ENCODE assay signal across 8 cellular contexts in the genomic region with DNA sequence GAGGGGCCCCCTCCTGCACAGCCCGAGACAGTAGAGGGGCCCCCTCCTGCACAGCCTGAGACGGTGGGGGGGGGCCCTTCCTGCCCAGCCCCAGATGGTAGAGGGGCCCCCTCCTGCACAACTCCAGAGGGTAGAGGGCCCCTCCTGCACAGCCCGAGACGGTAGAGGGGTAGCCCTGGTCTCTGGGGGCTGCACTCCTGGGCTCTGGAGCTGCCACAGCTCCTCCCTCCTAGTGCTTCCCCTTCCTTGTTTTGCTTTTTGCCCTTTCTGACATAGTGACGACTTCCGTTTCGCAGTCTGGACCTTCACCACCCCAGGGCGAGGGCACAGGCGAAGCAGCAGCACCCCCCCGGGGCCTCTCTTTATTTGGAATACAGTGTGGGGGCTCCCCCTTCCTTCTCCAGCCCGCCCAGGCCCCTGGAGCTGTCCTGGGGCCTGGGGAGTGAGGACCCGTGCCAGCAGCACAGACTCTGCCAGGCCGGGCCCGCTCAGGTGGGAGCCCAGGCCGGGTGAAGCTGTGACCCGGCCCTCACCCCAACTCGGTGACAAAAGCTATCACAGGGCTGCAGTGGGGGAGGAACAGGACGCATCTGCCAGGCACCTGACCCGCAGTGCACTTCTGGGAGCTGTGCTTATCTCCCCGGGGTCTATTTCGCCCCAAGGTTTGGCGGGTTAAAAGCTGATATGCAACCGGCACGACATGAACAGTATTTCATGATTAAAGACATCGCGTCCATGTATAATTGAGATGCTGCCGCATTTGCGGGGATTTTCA. TPM values are rescaled to one million over a fixed set of nuclear protein-coding genes. Genes with fewer than 3 reads are reported as not detected.
DNase-seq lines count a peak whose midpoint lies in the region; ATAC-seq, FAIRE-seq and TF ChIP-seq lines count a peak whose summit lies in the region.

No MANE protein-coding gene starts in this region.

- H3K9me3 ChIP-seq in AG04450 (ENCODE audit: control insufficient read depth, insufficient read depth, low read length) (no peaks in the 10 kb centered on the region; the same call in 1 of the 2 replicates), SK-N-MC (ENCODE audit: low read depth, low read length) (no peaks in the 10 kb centered on the region), pancreas (no peaks in the 10 kb centered on the region), upper lobe of right lung (no peaks in the 10 kb centered on the region)

- no peak for TF ChIP-seq CTCF in AG04450 (IDR thresholded peaks at IDR 0.05; ENCODE audit: low read depth, low read length)
- no peak for TF ChIP-seq CTCF in pancreas (IDR thresholded peaks at IDR 0.05)
- no peak for TF ChIP-seq CTCF in upper lobe of right lung (IDR thresholded peaks at IDR 0.05)

- H3K4me3 ChIP-seq in AG04450 (ENCODE audit: low read depth, low read length) (peak overlapping the region; percentile 80), SK-N-MC (peak overlapping the region; percentile 96), pancreas (peak overlapping the region; percentile 56 to 93 (median 78)), upper lobe of right lung (peak overlapping the region; percentile 88)

- intact Hi-C loops in head of caudate nucleus (cut with DNase I), result loop anchor here (2.0 kb wide), 2 partner anchors 57 to 59 kb away; a partner anchor contains a TSS
- intact Hi-C loops in pancreas (cut with DNase I), result no loop called here
- intact Hi-C loops in upper lobe of right lung (cut with DNase I), result no loop called here

- POLR2A ChIA-PET in AG04450 (lab: Yijun Ruan, JAX), result interaction anchor here (0.6 to 1.8 kb wide), 5 partner anchors 29 to 391 kb away, joined by 3 to 6 read pairs (median 4); a partner anchor contains a TSS

- H3K27me3 ChIP-seq in AG04450 (ENCODE audit: control insufficient read depth, insufficient read depth, low read length), result no peaks in the 10 kb centered on the region
- no peaks in the 10 kb centered on the region for H3K27me3 ChIP-seq in pancreas
- H3K27me3 ChIP-seq in upper lobe of right lung, result no peaks in the 10 kb centered on the region

- peak; percentile 46 for ATAC-seq in HG03457 (IDR thresholded peaks at IDR 0.05; ENCODE audit: unreplicated experiment)
- peak; percentile 11 to 39 (median 29) for ATAC-seq in pancreas
- ATAC-seq in upper lobe of right lung, result peak; percentile 56

- peak overlapping the region; percentile 90 for H3K4me3 Mint-ChIP-seq in activated naive CD4-positive, alpha-beta T cell treated with anti-CD3 and anti-CD28 coated beads, Interleukin-2, amount 50 U/mL, for 24 hours

- 5% methylated on average over 28 of the region's 28 CpGs for WGBS in pancreas, 2 donors

- H3K9me3 Mint-ChIP-seq in activated naive CD4-positive, alpha-beta T cell treated with anti-CD3 and anti-CD28 coated beads, Interleukin-2, amount 50 U/mL, for 24 hours, result no peaks in the 10 kb centered on the region

- H3K27ac ChIP-seq in AG04450 (ENCODE audit: low read depth, low read length) (peak overlapping the region; percentile 39), SK-N-MC (peak overlapping the region; percentile 62; the same call in 1 of the 2 replicates), pancreas (peak overlapping the region; percentile 81 to 98 (median 92)), upper lobe of right lung (peak overlapping the region; percentile 98)

- H3K27ac Mint-ChIP-seq in activated naive CD4-positive, alpha-beta T cell treated with anti-CD3 and anti-CD28 coated beads, Interleukin-2, amount 50 U/mL, for 24 hours, result peak overlapping the region; percentile 95

- no peaks in the 10 kb centered on the region for H3K27me3 Mint-ChIP-seq in activated naive CD4-positive, alpha-beta T cell treated with anti-CD3 and anti-CD28 coated beads, Interleukin-2, amount 50 U/mL, for 24 hours

- CTCF ChIA-PET in AG04450 (lab: Charles Lee), result interaction anchor here (0.6 to 2.0 kb wide), 6 partner anchors 30 to 1139 kb away, joined by 3 to 6 read pairs (median 4); a partner anchor contains a TSS

- H3K36me3 ChIP-seq in SK-N-MC (ENCODE audit: insufficient read depth, low read length), result no peaks in the 10 kb centered on the region
- H3K36me3 ChIP-seq in pancreas, result no peaks in the 10 kb centered on the region
- H3K36me3 ChIP-seq in upper lobe of right lung, result no peaks in the 10 kb centered on the region

- peaks cover 0 to 17% (median 13%) of the 10 kb centered on the region in 3 donors for H3K4me1 ChIP-seq in pancreas
- peaks cover 38% of the 10 kb centered on the region for H3K4me1 ChIP-seq in upper lobe of right lung

- peak overlapping the region; percentile 89 for H3K9ac ChIP-seq in SK-N-MC (ENCODE audit: insufficient read length)

- no peak for FAIRE-seq in pancreas (lab: Jason Lieb, UNC)

- DNase-seq in AG04450 (ENCODE audit: low read depth, low spot score) (no peak), SK-N-MC (ENCODE audit: low read depth, low spot score) (peak; percentile 8), head of caudate nucleus (peak in 41 of 42 donors; percentile 35 to 82 (median 66)), pancreas (peak in 5 of 6 donors; percentile 55 to 80 (median 63)), upper lobe of right lung (peak; percentile 88)

- no peaks in the 10 kb centered on the region for H3K36me3 Mint-ChIP-seq in activated naive CD4-positive, alpha-beta T cell treated with anti-CD3 and anti-CD28 coated beads, Interleukin-2, amount 50 U/mL, for 24 hours

- H3K4me1 Mint-ChIP-seq in activated naive CD4-positive, alpha-beta T cell treated with anti-CD3 and anti-CD28 coated beads, Interleukin-2, amount 50 U/mL, for 24 hours, result peaks cover 50% of the 10 kb centered on the region

- peak; percentile 63 for TF ChIP-seq POLR2A in GM18526 (IDR thresholded peaks at IDR 0.05; ENCODE audit: extremely low read depth, insufficient read length)

RNA-seq across cellular contexts. Expression of a gene that starts 1.1 kb away (rescaled TPM):
- polyA plus RNA-seq in AG04450 (2011; rRNA removed) (10.2 and 14.3 TPM in 2 replicates), pancreas (10 to 100 TPM; 12.1 to 13.4 TPM)
- polyA minus RNA-seq in AG04450 (2011; rRNA and poly(A)+ RNA removed), result 8.3 and 11.3 TPM in 2 replicates
- total RNA-seq in pancreas (10 to 100 TPM in 4 of 6 donors, 1 to 10 TPM in 2; 3.3 to 16.4 (median 10.8) TPM), upper lobe of right lung (25.9 TPM)

RNA-seq across cellular contexts. Expression of a gene that starts 29.3 kb away (rescaled TPM):
- polyA plus RNA-seq in AG04450 (2011; rRNA removed), result 5.4 and 7.9 TPM in 2 replicates
- 3.0 and 3.4 TPM in 2 replicates for polyA minus RNA-seq in AG04450 (2011; rRNA and poly(A)+ RNA removed)
- total RNA-seq in pancreas, result 10 to 100 TPM; 10.3 to 37.2 (median 19.0) TPM
- 100 to 1,000 TPM; 120 to 124 TPM for polyA plus RNA-seq in pancreas
- total RNA-seq in upper lobe of right lung, result 133 TPM

RNA-seq across cellular contexts. Expression of a gene that starts 47.3 kb away (rescaled TPM):
- polyA plus RNA-seq in AG04450 (2011; rRNA removed) (0.10 and 0.21 TPM in 2 replicates), pancreas (1 to 10 TPM; 7.6 to 8.7 TPM)
- polyA minus RNA-seq in AG04450 (2011; rRNA and poly(A)+ RNA removed), result not detected in 2 replicates
- total RNA-seq in pancreas (1 to 10 TPM in 5 of 6 donors, under 1 TPM in 1; 0.39 to 3.1 (median 2.2) TPM), upper lobe of right lung (3.2 TPM)

RNA-seq across cellular contexts. Expression of a gene that starts 55.4 kb away (rescaled TPM):
- polyA plus RNA-seq in AG04450 (2011; rRNA removed) (not detected in 2 replicates), pancreas (under 1 TPM in 1 of 2 donors, not detected in 1; 0.07 TPM)
- not detected in 2 replicates for polyA minus RNA-seq in AG04450 (2011; rRNA and poly(A)+ RNA removed)
- total RNA-seq in pancreas (under 1 TPM in 3 of 6 donors, not detected in 3; 0.12 to 0.25 (median 0.19) TPM), upper lobe of right lung (1.5 TPM)

RNA-seq across cellular contexts. Expression of a gene that starts 59.1 kb away (rescaled TPM):
- polyA plus RNA-seq in AG04450 (2011; rRNA removed) (10.9 and 13.4 TPM in 2 replicates), pancreas (10 to 100 TPM; 20.7 to 26.4 TPM)
- 20.5 and 32.0 TPM in 2 replicates for polyA minus RNA-seq in AG04450 (2011; rRNA and poly(A)+ RNA removed)
- total RNA-seq in pancreas (10 to 100 TPM in 2 of 6 donors, 1 to 10 TPM in 4; 9.7 to 17.1 (median 10.0) TPM), upper lobe of right lung (36.4 TPM)

Comparison
In these comparisons a context has a peak if more than half of its experiments do, and no peak if none do; other contexts are left out.
1. H3K27ac ChIP-seq: peak in every context shown above with its lines; median percentile 98 in upper lobe of right lung; 92 in pancreas; 62 in SK-N-MC; 39 in AG04450.